22 cellular contexts compared by ENCODE assay signal in genomic region chr2:39531220-39531777, GRCh38.
"Had no signal": no experiment of that assay in that cellular context is flagged by ENCODE, and none has a peak within 500 bp of the region (broad histone marks: within the 10 kb centered on the region; RNA-seq: fewer than 3 reads in every experiment).

No MANE protein-coding gene starts in this region.

- H3K27me3 Mint-ChIP-seq: activated naive CD4-positive, alpha-beta T cell treated with anti-CD3 and anti-CD28 coated beads, Interleukin-2, amount 50 U/mL, for 24 hours; activated naive CD8-positive, alpha-beta T cell treated with anti-CD3 and anti-CD28 coated beads, Interleukin-2, amount 50 U/mL, for 24 hours; activated T-helper 17 cell treated with anti-CD3 and anti-CD28 coated beads, Interleukin-2, amount 50 U/mL, for 72 hours had no signal

- H3K9me3 Mint-ChIP-seq: activated CD4-positive, alpha-beta memory T cell treated with anti-CD3 and anti-CD28 coated beads, Interleukin-2, amount 10 ng/mL, durations not matched to agents 7 days and 5 days; activated CD4-positive, alpha-beta T cell treated with anti-CD3 and anti-CD28 coated beads, Interleukin-2, amount 10 ng/mL, durations not matched to agents 24 days and 14 days; activated naive CD4-positive, alpha-beta T cell treated with anti-CD3 and anti-CD28 coated beads, Interleukin-2, amount 50 U/mL, for 24 hours; activated naive CD8-positive, alpha-beta T cell treated with anti-CD3 and anti-CD28 coated beads, Interleukin-2, amount 50 U/mL, for 24 hours; activated T-cell treated with anti-CD3 and anti-CD28 coated beads, Interleukin-2, amount 50 U/mL, for 4 hours; activated T-helper 17 cell treated with anti-CD3 and anti-CD28 coated beads, Interleukin-2, amount 50 U/mL, for 72 hours; central memory CD8-positive, alpha-beta T cell; dendritic cell treated with granulocyte-macrophage colony-stimulating factor and Interleukin-4, amounts not matched to agents 40 ng/mL and 50 ng/mL, for 4 days; nephron had no signal

- H3K4me3 ChIP-seq: esophagus squamous epithelium, heart right ventricle, lower lobe of right lung, tibial nerve had no signal

- H3K4me3 Mint-ChIP-seq: activated CD4-positive, alpha-beta memory T cell treated with anti-CD3 and anti-CD28 coated beads, Interleukin-2, amount 10 ng/mL, durations not matched to agents 7 days and 5 days; activated CD4-positive, alpha-beta T cell treated with anti-CD3 and anti-CD28 coated beads, Interleukin-2, amount 10 ng/mL, durations not matched to agents 24 days and 14 days; activated naive CD4-positive, alpha-beta T cell treated with anti-CD3 and anti-CD28 coated beads, Interleukin-2, amount 50 U/mL, for 24 hours; activated naive CD8-positive, alpha-beta T cell treated with anti-CD3 and anti-CD28 coated beads, Interleukin-2, amount 50 U/mL, for 24 hours; activated T-cell treated with anti-CD3 and anti-CD28 coated beads, Interleukin-2, amount 50 U/mL, for 4 hours; activated T-helper 17 cell treated with anti-CD3 and anti-CD28 coated beads, Interleukin-2, amount 50 U/mL, for 72 hours; central memory CD8-positive, alpha-beta T cell; dendritic cell treated with granulocyte-macrophage colony-stimulating factor and Interleukin-4, amounts not matched to agents 40 ng/mL and 50 ng/mL, for 4 days; nephron had no signal

- H3K36me3 ChIP-seq: esophagus squamous epithelium, heart right ventricle, lower lobe of right lung, tibial nerve had no signal

- ATAC-seq: activated naive CD8-positive, alpha-beta T cell treated with anti-CD3 and anti-CD28 coated beads, Interleukin-2, amount 50 U/mL, for 24 hours; activated T-cell treated with anti-CD3 and anti-CD28 coated beads, Interleukin-2, amount 50 U/mL, for 4 hours; activated T-helper 17 cell treated with anti-CD3 and anti-CD28 coated beads, Interleukin-2, amount 50 U/mL, for 72 hours; lower lobe of right lung; sciatic nerve had no signal

- H3K27ac ChIP-seq: esophagus squamous epithelium, lower lobe of right lung, tibial nerve had no signal

- H3K36me3 Mint-ChIP-seq: activated naive CD4-positive, alpha-beta T cell treated with anti-CD3 and anti-CD28 coated beads, Interleukin-2, amount 50 U/mL, for 24 hours had no signal

- H3K27me3 ChIP-seq: esophagus squamous epithelium, heart right ventricle, tibial nerve had no signal

- H3K4me1 Mint-ChIP-seq: activated CD4-positive, alpha-beta memory T cell treated with anti-CD3 and anti-CD28 coated beads, Interleukin-2, amount 10 ng/mL, durations not matched to agents 7 days and 5 days; activated CD4-positive, alpha-beta T cell treated with anti-CD3 and anti-CD28 coated beads, Interleukin-2, amount 10 ng/mL, durations not matched to agents 24 days and 14 days; activated naive CD4-positive, alpha-beta T cell treated with anti-CD3 and anti-CD28 coated beads, Interleukin-2, amount 50 U/mL, for 24 hours; activated T-helper 17 cell treated with anti-CD3 and anti-CD28 coated beads, Interleukin-2, amount 50 U/mL, for 72 hours; central memory CD8-positive, alpha-beta T cell had no signal

- H3K4me1 ChIP-seq: tibial nerve had no signal

- DNase-seq: activated CD4-positive, alpha-beta memory T cell treated with anti-CD3 and anti-CD28 coated beads, Interleukin-2, amount 10 ng/mL, durations not matched to agents 7 days and 5 days; activated CD4-positive, alpha-beta T cell treated with anti-CD3 and anti-CD28 coated beads, Interleukin-2, amount 10 ng/mL, durations not matched to agents 24 days and 14 days; activated CD4-positive, CD25-positive, alpha-beta regulatory T cell treated with anti-CD3 and anti-CD28 coated beads, Interleukin-2, amount 50 U/mL, for 72 hours; activated gamma-delta T cell treated with Interleukin-2 at 50 U/mL for 16 hours; activated naive CD8-positive, alpha-beta T cell treated with anti-CD3 and anti-CD28 coated beads, Interleukin-2, amount 50 U/mL, for 24 hours; activated T-cell treated with anti-CD3 and anti-CD28 coated beads, Interleukin-2, amount 50 U/mL, for 4 hours; esophagus squamous epithelium; foreskin melanocyte; heart right ventricle; lower lobe of right lung; mesendoderm; small intestine; stimulated activated CD4-positive, alpha-beta T cell treated with anti-CD3 and anti-CD28 coated beads, Interleukin-15, amount 100 ng/mL, for 24 hours; stimulated activated naive CD4-positive, alpha-beta T cell treated with Interleukin-2 at 50 U/mL for 16 hours; T-helper 2 cell had no signal

- H3K27ac Mint-ChIP-seq: activated CD4-positive, alpha-beta memory T cell treated with anti-CD3 and anti-CD28 coated beads, Interleukin-2, amount 10 ng/mL, durations not matched to agents 7 days and 5 days; activated CD4-positive, alpha-beta T cell treated with anti-CD3 and anti-CD28 coated beads, Interleukin-2, amount 10 ng/mL, durations not matched to agents 24 days and 14 days; activated naive CD4-positive, alpha-beta T cell treated with anti-CD3 and anti-CD28 coated beads, Interleukin-2, amount 50 U/mL, for 24 hours; activated naive CD8-positive, alpha-beta T cell treated with anti-CD3 and anti-CD28 coated beads, Interleukin-2, amount 50 U/mL, for 24 hours; activated T-helper 17 cell treated with anti-CD3 and anti-CD28 coated beads, Interleukin-2, amount 50 U/mL, for 72 hours; dendritic cell treated with granulocyte-macrophage colony-stimulating factor and Interleukin-4, amounts not matched to agents 40 ng/mL and 50 ng/mL, for 4 days had no signal

- H3K9me3 ChIP-seq: esophagus squamous epithelium, heart right ventricle, lower lobe of right lung, tibial nerve had no signal
